ENCODE assay signal across 2 cellular contexts in the genomic region with DNA sequence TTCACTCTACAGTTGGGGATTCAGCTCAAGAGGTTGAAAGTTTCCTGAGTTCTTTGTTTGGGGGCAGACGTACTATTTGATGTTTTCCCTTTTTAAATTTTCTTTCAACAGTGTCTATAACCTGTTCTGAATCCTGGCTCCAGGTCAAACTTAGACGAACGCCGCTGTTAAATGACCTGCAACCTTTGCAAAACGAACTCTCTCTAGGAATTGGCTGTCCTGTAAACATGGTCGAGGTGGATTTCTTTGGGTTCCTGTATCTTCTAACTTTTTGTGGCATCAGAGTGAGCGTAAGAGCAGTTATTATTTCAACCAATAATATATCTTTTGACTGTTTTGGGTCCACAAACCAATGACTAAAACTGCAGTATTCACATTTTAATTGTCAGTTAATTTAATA.
TF ChIP-seq lines count a peak whose summit lies in the region.

No MANE protein-coding gene starts in this region.

TF ChIP-seq in GM23338, 12 proteins besides CTCF, POLR2A, EP300 and RAD21:
- TF ChIP-seq, protein P1, sequence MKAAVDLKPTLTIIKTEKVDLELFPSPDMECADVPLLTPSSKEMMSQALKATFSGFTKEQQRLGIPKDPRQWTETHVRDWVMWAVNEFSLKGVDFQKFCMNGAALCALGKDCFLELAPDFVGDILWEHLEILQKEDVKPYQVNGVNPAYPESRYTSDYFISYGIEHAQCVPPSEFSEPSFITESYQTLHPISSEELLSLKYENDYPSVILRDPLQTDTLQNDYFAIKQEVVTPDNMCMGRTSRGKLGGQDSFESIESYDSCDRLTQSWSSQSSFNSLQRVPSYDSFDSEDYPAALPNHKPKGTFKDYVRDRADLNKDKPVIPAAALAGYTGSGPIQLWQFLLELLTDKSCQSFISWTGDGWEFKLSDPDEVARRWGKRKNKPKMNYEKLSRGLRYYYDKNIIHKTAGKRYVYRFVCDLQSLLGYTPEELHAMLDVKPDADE (IDR thresholded peaks at IDR 0.05) = no peak
- no peak for TF ChIP-seq NANOG (IDR thresholded peaks at IDR 0.05; ENCODE audit: borderline replicate concordance)
- TF ChIP-seq EZH2 (IDR thresholded peaks at IDR 0.05; ENCODE audit: low read depth, unreplicated experiment) = no peak
- TF ChIP-seq EZH2phosphoT487 (IDR thresholded peaks at IDR 0.05; ENCODE audit: unreplicated experiment) = no peak
- no peak for TF ChIP-seq ZNF462 (CRISPR knock-in tag; IDR thresholded peaks at IDR 0.05)

TF ChIP-seq in K562, 482 proteins besides CTCF, POLR2A, EP300 and RAD21:
- TF ChIP-seq, protein P2, sequence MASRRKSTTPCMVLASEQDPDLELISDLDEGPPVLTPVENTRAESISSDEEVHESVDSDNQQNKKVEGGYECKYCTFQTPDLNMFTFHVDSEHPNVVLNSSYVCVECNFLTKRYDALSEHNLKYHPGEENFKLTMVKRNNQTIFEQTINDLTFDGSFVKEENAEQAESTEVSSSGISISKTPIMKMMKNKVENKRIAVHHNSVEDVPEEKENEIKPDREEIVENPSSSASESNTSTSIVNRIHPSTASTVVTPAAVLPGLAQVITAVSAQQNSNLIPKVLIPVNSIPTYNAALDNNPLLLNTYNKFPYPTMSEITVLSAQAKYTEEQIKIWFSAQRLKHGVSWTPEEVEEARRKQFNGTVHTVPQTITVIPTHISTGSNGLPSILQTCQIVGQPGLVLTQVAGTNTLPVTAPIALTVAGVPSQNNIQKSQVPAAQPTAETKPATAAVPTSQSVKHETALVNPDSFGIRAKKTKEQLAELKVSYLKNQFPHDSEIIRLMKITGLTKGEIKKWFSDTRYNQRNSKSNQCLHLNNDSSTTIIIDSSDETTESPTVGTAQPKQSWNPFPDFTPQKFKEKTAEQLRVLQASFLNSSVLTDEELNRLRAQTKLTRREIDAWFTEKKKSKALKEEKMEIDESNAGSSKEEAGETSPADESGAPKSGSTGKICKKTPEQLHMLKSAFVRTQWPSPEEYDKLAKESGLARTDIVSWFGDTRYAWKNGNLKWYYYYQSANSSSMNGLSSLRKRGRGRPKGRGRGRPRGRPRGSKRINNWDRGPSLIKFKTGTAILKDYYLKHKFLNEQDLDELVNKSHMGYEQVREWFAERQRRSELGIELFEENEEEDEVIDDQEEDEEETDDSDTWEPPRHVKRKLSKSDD (conservative IDR thresholded peaks at IDR 0.05; ENCODE audit: low read length) = no peak
- TF ChIP-seq ZNF354B (CRISPR knock-in tag; IDR thresholded peaks at IDR 0.05) (no peak), FOXA1 (IDR thresholded peaks at IDR 0.05; ENCODE audit: borderline replicate concordance) (no peak), ZNF407 (IDR thresholded peaks at IDR 0.05; ENCODE audit: low read depth) (no peak), CHCHD3 (CRISPR knock-in tag; IDR thresholded peaks at IDR 0.05) (no peak), L3MBTL2 (IDR thresholded peaks at IDR 0.05) (no peak), STAT5A (IDR thresholded peaks at IDR 0.05; ENCODE audit: borderline replicate concordance, low read length) (no peak), ZNF165 (CRISPR knock-in tag; IDR thresholded peaks at IDR 0.05; ENCODE audit: borderline replicate concordance) (no peak), HMG20B (CRISPR knock-in tag; IDR thresholded peaks at IDR 0.05) (no peak), ESRRA (IDR thresholded peaks at IDR 0.05; ENCODE audit: borderline replicate concordance, low read depth) (no peak), HNRNPL (IDR thresholded peaks at IDR 0.05; ENCODE audit: low read depth, low read length) (no peak), CBX1 (IDR thresholded peaks at IDR 0.05; ENCODE audit: low read depth) (no peak), ZNF75A (CRISPR knock-in tag; IDR thresholded peaks at IDR 0.05) (no peak), ZBTB8A (IDR thresholded peaks at IDR 0.05; ENCODE audit: partially characterized antibody) (no peak), HDAC6 (IDR thresholded peaks at IDR 0.05; ENCODE audit: low read depth, low read length) (no peak), ZFX (CRISPR knock-in tag; IDR thresholded peaks at IDR 0.05) (no peak)
- TF ChIP-seq, protein P3, sequence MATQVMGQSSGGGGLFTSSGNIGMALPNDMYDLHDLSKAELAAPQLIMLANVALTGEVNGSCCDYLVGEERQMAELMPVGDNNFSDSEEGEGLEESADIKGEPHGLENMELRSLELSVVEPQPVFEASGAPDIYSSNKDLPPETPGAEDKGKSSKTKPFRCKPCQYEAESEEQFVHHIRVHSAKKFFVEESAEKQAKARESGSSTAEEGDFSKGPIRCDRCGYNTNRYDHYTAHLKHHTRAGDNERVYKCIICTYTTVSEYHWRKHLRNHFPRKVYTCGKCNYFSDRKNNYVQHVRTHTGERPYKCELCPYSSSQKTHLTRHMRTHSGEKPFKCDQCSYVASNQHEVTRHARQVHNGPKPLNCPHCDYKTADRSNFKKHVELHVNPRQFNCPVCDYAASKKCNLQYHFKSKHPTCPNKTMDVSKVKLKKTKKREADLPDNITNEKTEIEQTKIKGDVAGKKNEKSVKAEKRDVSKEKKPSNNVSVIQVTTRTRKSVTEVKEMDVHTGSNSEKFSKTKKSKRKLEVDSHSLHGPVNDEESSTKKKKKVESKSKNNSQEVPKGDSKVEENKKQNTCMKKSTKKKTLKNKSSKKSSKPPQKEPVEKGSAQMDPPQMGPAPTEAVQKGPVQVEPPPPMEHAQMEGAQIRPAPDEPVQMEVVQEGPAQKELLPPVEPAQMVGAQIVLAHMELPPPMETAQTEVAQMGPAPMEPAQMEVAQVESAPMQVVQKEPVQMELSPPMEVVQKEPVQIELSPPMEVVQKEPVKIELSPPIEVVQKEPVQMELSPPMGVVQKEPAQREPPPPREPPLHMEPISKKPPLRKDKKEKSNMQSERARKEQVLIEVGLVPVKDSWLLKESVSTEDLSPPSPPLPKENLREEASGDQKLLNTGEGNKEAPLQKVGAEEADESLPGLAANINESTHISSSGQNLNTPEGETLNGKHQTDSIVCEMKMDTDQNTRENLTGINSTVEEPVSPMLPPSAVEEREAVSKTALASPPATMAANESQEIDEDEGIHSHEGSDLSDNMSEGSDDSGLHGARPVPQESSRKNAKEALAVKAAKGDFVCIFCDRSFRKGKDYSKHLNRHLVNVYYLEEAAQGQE (CRISPR knock-in tag; IDR thresholded peaks at IDR 0.05; ENCODE audit: low read depth) = no peak
TF ChIP-seq in K562: peak in this region for 0.
